ENCODE assay signal across 8 cellular contexts in genomic region chr5:170597109-170597741, GRCh38.
DNase-seq lines count a peak whose midpoint lies in the region; ATAC-seq, FAIRE-seq and TF ChIP-seq lines count a peak whose summit lies in the region.

No MANE protein-coding gene starts in this region.

- H3K4me3 ChIP-seq in bronchial epithelial cell (ENCODE audit: low read depth, low read length) (no peak overlapping the region), psoas muscle (no peak overlapping the region), neuronal stem cell (ENCODE audit: low read length in 2 of 2) (no peak overlapping the region), stomach (no peak overlapping the region)

- no peaks in the 10 kb centered on the region for H3K4me1 ChIP-seq in psoas muscle
- H3K4me1 ChIP-seq in neuronal stem cell (ENCODE audit: control insufficient read depth in 2 of 2, insufficient read depth in 1 of 2, low read depth in 1 of 2, low read length in 2 of 2): peaks cover 0 to 11% of the 10 kb centered on the region in 2 donors
- H3K4me1 ChIP-seq in stomach: no peaks in the 10 kb centered on the region

- H3K18ac ChIP-seq in neuronal stem cell (ENCODE audit: low read length): no peak overlapping the region

- no peak overlapping the region for H3K4me3 Mint-ChIP-seq in activated T-helper 1 cell treated with anti-CD3 and anti-CD28 coated beads, Interleukin-12 subunit alpha, Interleukin-12 subunit beta, Interleukin-2, Interleukin-4 antibody, amounts not matched to agents 30 ng/mL and 10 ng/mL and 1 ng/mL, durations not matched to agents 14 hours and 24 hours and 36 hours

- ATAC-seq in psoas muscle: peak; percentile 45 to 73 (median 48)

- FAIRE-seq in GM12891 (lab: Jason Lieb, UNC) (peak; percentile 26), bronchial epithelial cell (lab: Jason Lieb, UNC) (no peak)

- TF ChIP-seq EP300 in stomach (IDR thresholded peaks at IDR 0.05): no peak

- H4K91ac ChIP-seq in neuronal stem cell (ENCODE audit: low read depth, low read length, poor library complexity): no peak overlapping the region

- no peak overlapping the region for H3K4ac ChIP-seq in neuronal stem cell (ENCODE audit: low read length)

- 24 to 45% (median 28%) methylated on average over 9 of the region's 9 CpGs for whole genome bisulfite sequencing in psoas muscle, 3 donors
- no CpG with 5 or more reads among the region's 9 CpGs for WGBS in neuronal stem cell (ENCODE audit: extremely low coverage in 2 of 2, insufficient read length in 2 of 2, insufficient replicate concordance in 1 of 2), 2 donors
- 53 to 57% (median 56%) methylated on average over 9 of the region's 9 CpGs for WGBS in stomach, 5 donors

- H3K9me3 ChIP-seq in psoas muscle (no peaks in the 10 kb centered on the region), neuronal stem cell (replicated peaks in 1 of 2; ENCODE audit: control insufficient read depth in 2 of 2, insufficient read depth in 1 of 2, low read depth in 1 of 2, low read length in 2 of 2) (no peaks in the 10 kb centered on the region), stomach (no peaks in the 10 kb centered on the region)

- H2AK5ac ChIP-seq in neuronal stem cell (ENCODE audit: low read depth, low read length): no peak overlapping the region

- H3K27ac ChIP-seq in psoas muscle: no peak overlapping the region
- H3K27ac ChIP-seq in neuronal stem cell (replicated peaks; ENCODE audit: low read length): no peak overlapping the region
- peak overlapping the region in 2 of 5 donors; percentile 26 to 34 for H3K27ac ChIP-seq in stomach

- H2AFZ ChIP-seq in neuronal stem cell (ENCODE audit: low read length): no peak overlapping the region

- intact Hi-C loops in psoas muscle (cut with DNase I): no loop called here
- intact Hi-C loops in activated T-helper 1 cell treated with anti-CD3 and anti-CD28 coated beads, Interleukin-12 subunit alpha, Interleukin-12 subunit beta, Interleukin-2, Interleukin-4 antibody, amounts not matched to agents 30 ng/mL and 10 ng/mL and 1 ng/mL, durations not matched to agents 14 hours and 24 hours and 36 hours (cut with micrococcal nuclease): loop anchor here (1.0 kb wide), 1 partner anchor 25 kb away; no protein-coding TSS in a partner anchor
- intact Hi-C loops in stomach (cut with DNase I; ENCODE audit: low total_unique reads): no loop called here

- no peak overlapping the region for H2BK15ac ChIP-seq in neuronal stem cell (ENCODE audit: low read length)

- H2BK120ac ChIP-seq in neuronal stem cell (ENCODE audit: low read depth, low read length): no peak overlapping the region

- DNase-seq in GM12891 (ENCODE audit: insufficient read length, low spot score) (no peak), LHCN-M2 (ENCODE audit: low read depth) (peak; percentile 73), bronchial epithelial cell (ENCODE audit: low read depth) (peak; percentile 51), psoas muscle (peak in 1 of 2 donors; percentile 60), NCI-H1694 (lab: John Stamatoyannopoulos, UW) (no peak), neuronal stem cell (ENCODE audit: low spot score) (no peak), stomach (no peak)
- DNase-seq in activated T-helper 1 cell treated with anti-CD3 and anti-CD28 coated beads, Interleukin-12 subunit alpha, Interleukin-12 subunit beta, Interleukin-2, Interleukin-4 antibody, amounts not matched to agents 30 ng/mL and 10 ng/mL and 1 ng/mL, durations not matched to agents 14 hours and 24 hours and 36 hours (ENCODE audit: low spot score): no peak

- H3K36me3 Mint-ChIP-seq in activated T-helper 1 cell treated with anti-CD3 and anti-CD28 coated beads, Interleukin-12 subunit alpha, Interleukin-12 subunit beta, Interleukin-2, Interleukin-4 antibody, amounts not matched to agents 30 ng/mL and 10 ng/mL and 1 ng/mL, durations not matched to agents 14 hours and 24 hours and 36 hours (ENCODE audit: low read depth): no peaks in the 10 kb centered on the region

- peaks cover 20% of the 10 kb centered on the region for H3K4me1 Mint-ChIP-seq in activated T-helper 1 cell treated with anti-CD3 and anti-CD28 coated beads, Interleukin-12 subunit alpha, Interleukin-12 subunit beta, Interleukin-2, Interleukin-4 antibody, amounts not matched to agents 30 ng/mL and 10 ng/mL and 1 ng/mL, durations not matched to agents 14 hours and 24 hours and 36 hours (ENCODE audit: low read depth)

- TF ChIP-seq CTCF in bronchial epithelial cell (IDR thresholded peaks at IDR 0.05; ENCODE audit: insufficient read depth, low read length, severe bottlenecking): no peak
- TF ChIP-seq CTCF in psoas muscle (IDR thresholded peaks at IDR 0.05): no peak
- TF ChIP-seq CTCF in stomach (IDR thresholded peaks at IDR 0.05): no peak

- no peaks in the 10 kb centered on the region for H3K27me3 ChIP-seq in bronchial epithelial cell (ENCODE audit: control insufficient read depth, insufficient read depth, low read length)
- peaks cover 0 to 10% (median 1%) of the 10 kb centered on the region in 3 donors for H3K27me3 ChIP-seq in psoas muscle (ENCODE audit: insufficient read depth in 3 of 3, low read length in 2 of 3)
- H3K27me3 ChIP-seq in neuronal stem cell (ENCODE audit: control insufficient read depth in 3 of 3, insufficient read depth in 3 of 3, low read depth in 1 of 3, low read length in 3 of 3): no peaks in the 10 kb centered on the region
- peaks cover 0 to 32% (median 0%) of the 10 kb centered on the region in 3 donors for H3K27me3 ChIP-seq in stomach

- H2BK12ac ChIP-seq in neuronal stem cell (ENCODE audit: low read length): no peak overlapping the region

- H2BK5ac ChIP-seq in neuronal stem cell (ENCODE audit: low read length): no peak overlapping the region

- TF ChIP-seq POLR2A in GM12891 (IDR thresholded peaks at IDR 0.05; ENCODE audit: low read depth, low read length) (no peak), stomach (IDR thresholded peaks at IDR 0.05) (no peak)

- H3K27me3 Mint-ChIP-seq in activated T-helper 1 cell treated with anti-CD3 and anti-CD28 coated beads, Interleukin-12 subunit alpha, Interleukin-12 subunit beta, Interleukin-2, Interleukin-4 antibody, amounts not matched to agents 30 ng/mL and 10 ng/mL and 1 ng/mL, durations not matched to agents 14 hours and 24 hours and 36 hours (ENCODE audit: insufficient read depth): peaks cover 22% of the 10 kb centered on the region

- H4K8ac ChIP-seq in neuronal stem cell (ENCODE audit: low read depth, low read length): no peak overlapping the region

- H3K4me2 ChIP-seq in neuronal stem cell (ENCODE audit: insufficient read depth, low read length, poor library complexity, severe bottlenecking): no peak overlapping the region

- no peak overlapping the region for H3K9ac ChIP-seq in neuronal stem cell (ENCODE audit: low read depth, low read length, poor library complexity)

- H3K14ac ChIP-seq in neuronal stem cell (ENCODE audit: low read length): no peak overlapping the region

- no peak overlapping the region for H3K23ac ChIP-seq in neuronal stem cell (ENCODE audit: low read depth, low read length, poor library complexity)

- H3K36me3 ChIP-seq in bronchial epithelial cell (ENCODE audit: control insufficient read depth, insufficient read depth, low read length) (no peaks in the 10 kb centered on the region), psoas muscle (ENCODE audit: insufficient read depth in 1 of 2, low read depth in 1 of 2) (no peaks in the 10 kb centered on the region), neuronal stem cell (replicated peaks in 1 of 2; ENCODE audit: control insufficient read depth in 2 of 2, insufficient read depth in 2 of 2, low read length in 2 of 2) (no peaks in the 10 kb centered on the region), stomach (no peaks in the 10 kb centered on the region)

- H3K27ac Mint-ChIP-seq in activated T-helper 1 cell treated with anti-CD3 and anti-CD28 coated beads, Interleukin-12 subunit alpha, Interleukin-12 subunit beta, Interleukin-2, Interleukin-4 antibody, amounts not matched to agents 30 ng/mL and 10 ng/mL and 1 ng/mL, durations not matched to agents 14 hours and 24 hours and 36 hours: no peak overlapping the region

- no peaks in the 10 kb centered on the region for H3K9me3 Mint-ChIP-seq in activated T-helper 1 cell treated with anti-CD3 and anti-CD28 coated beads, Interleukin-12 subunit alpha, Interleukin-12 subunit beta, Interleukin-2, Interleukin-4 antibody, amounts not matched to agents 30 ng/mL and 10 ng/mL and 1 ng/mL, durations not matched to agents 14 hours and 24 hours and 36 hours

- H3K79me1 ChIP-seq in neuronal stem cell (ENCODE audit: low read depth, low read length): no peaks in the 10 kb centered on the region

TF ChIP-seq in GM12891, 5 proteins besides CTCF, POLR2A, EP300 and RAD21:
- no peak for TF ChIP-seq TAF1 (IDR thresholded peaks at IDR 0.05; ENCODE audit: low read depth, low read length)
- no peak for TF ChIP-seq SPI1 (IDR thresholded peaks at IDR 0.05; ENCODE audit: low read depth, low read length)
- no peak for TF ChIP-seq POLR2AphosphoS5 (IDR thresholded peaks at IDR 0.05; ENCODE audit: low read depth, low read length)
- TF ChIP-seq POU2F2 (IDR thresholded peaks at IDR 0.05; ENCODE audit: low read depth, low read length): no peak
- no peak for TF ChIP-seq PAX5 (IDR thresholded peaks at IDR 0.05; ENCODE audit: insufficient read depth, low read length, severe bottlenecking)

Comparison
In these comparisons a context has a peak if more than half of its experiments do, and no peak if none do; other contexts are left out.
1. DNase-seq: peak in LHCN-M2 (single experiment) and bronchial epithelial cell (single experiment); none in GM12891 (single experiment), activated T-helper 1 cell treated with anti-CD3 and anti-CD28 coated beads, Interleukin-12 subunit alpha, Interleukin-12 subunit beta, Interleukin-2, Interleukin-4 antibody, amounts not matched to agents 30 ng/mL and 10 ng/mL and 1 ng/mL, durations not matched to agents 14 hours and 24 hours and 36 hours (single experiment), NCI-H1694 (single experiment), neuronal stem cell (single experiment) and stomach (single experiment).